Comparison of ENCODE assay signal across 4 cellular contexts in genomic region chr2:148517296-148517695, GRCh38.
"Had no signal": no experiment of that assay in that cellular context is flagged by ENCODE, and none has a peak within 500 bp of the region (broad histone marks: within the 10 kb centered on the region; RNA-seq: fewer than 3 reads in every experiment).

No MANE protein-coding gene starts in this region.

- H3K9me3 Mint-ChIP-seq: IgD-negative memory B cell had no signal

- H3K4me3 Mint-ChIP-seq: IgD-negative memory B cell had no signal

- H3K27me3 Mint-ChIP-seq: IgD-negative memory B cell had no signal

- H3K4me1 Mint-ChIP-seq: IgD-negative memory B cell had no signal

- DNase-seq: IMR-90, KBM-7, KG1 had no signal
